In genomic region chr22:36911887-36912661, GRCh38 we compare ENCODE assay signal across 1 cellular context.
TF ChIP-seq lines count a peak whose summit lies in the region.

No MANE protein-coding gene starts in this region.

TF ChIP-seq in IMR-90, 13 proteins besides CTCF, POLR2A, EP300 and RAD21:
- no peak for TF ChIP-seq USF2 (IDR thresholded peaks at IDR 0.05; ENCODE audit: low read depth, low read length)
- no peak for TF ChIP-seq MXI1 (IDR thresholded peaks at IDR 0.05; ENCODE audit: borderline replicate concordance, low read depth, low read length)
